1 cellular context compared by ENCODE assay signal in genomic region chr17:45729284-45729907, GRCh38.
TF ChIP-seq lines count a peak whose summit lies in the region.

No MANE protein-coding gene starts in this region.

TF ChIP-seq in K562, 482 proteins besides CTCF, POLR2A, EP300 and RAD21 (continued from another document):
- TF ChIP-seq DEAF1 (CRISPR knock-in tag; IDR thresholded peaks at IDR 0.05) (no peak), FOXK2 (conservative IDR thresholded peaks at IDR 0.05 in 1 of 2, IDR thresholded peaks at IDR 0.05 in 1 of 2; ENCODE audit: low read depth in 2 of 2) (no peak), TAF15 (IDR thresholded peaks at IDR 0.05; ENCODE audit: low read depth, low read length) (no peak), BCLAF1 (IDR thresholded peaks at IDR 0.05; ENCODE audit: borderline replicate concordance in 1 of 2, control insufficient read depth in 1 of 2, low read depth in 2 of 2, low read length in 1 of 2) (no peak), ZNF785 (CRISPR knock-in tag; IDR thresholded peaks at IDR 0.05) (no peak), ZNF311 (CRISPR knock-in tag; IDR thresholded peaks at IDR 0.05) (no peak), SP1 (CRISPR knock-in tag; IDR thresholded peaks at IDR 0.05) (no peak), HIVEP1 (CRISPR knock-in tag; IDR thresholded peaks at IDR 0.05) (no peak), ZNF347 (CRISPR knock-in tag; IDR thresholded peaks at IDR 0.05; ENCODE audit: low read depth) (no peak)
